Comparison of ENCODE assay signal across 12 cellular contexts in the genomic region with DNA sequence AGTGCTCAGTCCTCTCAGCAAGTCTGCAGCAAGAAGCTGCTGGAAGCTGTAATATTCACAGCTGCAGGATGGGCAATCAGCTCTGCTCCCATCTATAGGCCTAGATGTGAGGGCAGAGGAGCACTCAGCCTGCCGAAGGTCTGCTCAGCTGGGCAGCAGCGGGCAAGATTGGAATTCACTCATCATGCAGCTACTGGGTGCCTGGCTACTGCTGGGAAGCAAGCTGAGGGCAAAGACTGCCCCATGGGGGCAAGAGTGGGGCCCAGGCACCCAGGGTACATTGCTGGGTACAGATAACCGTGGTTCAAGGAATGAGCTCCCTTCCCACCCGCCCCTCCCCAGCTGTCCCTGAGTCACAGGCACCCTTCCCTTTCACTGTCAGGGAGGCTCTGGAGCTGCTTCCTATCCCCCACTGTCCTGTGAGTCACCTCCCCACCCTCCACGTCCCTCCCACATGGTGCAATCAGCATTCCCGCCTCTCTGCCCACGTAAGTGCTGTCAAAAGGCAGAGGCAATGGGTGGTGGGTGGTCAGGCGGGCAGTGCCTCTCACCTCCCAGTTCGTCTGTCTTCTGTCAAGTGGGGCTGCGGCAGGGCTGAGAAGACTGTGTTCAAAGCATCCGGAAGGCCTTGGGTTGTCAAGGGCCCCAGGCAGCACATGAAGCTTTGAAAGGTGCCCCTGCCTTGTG.
DNase-seq lines count a peak whose midpoint lies in the region; ATAC-seq and TF ChIP-seq lines count a peak whose summit lies in the region.
"Had no signal": no experiment of that assay in that cellular context is flagged by ENCODE, and none has a peak within 500 bp of the region (broad histone marks: within the 10 kb centered on the region; RNA-seq: fewer than 3 reads in every experiment).

No MANE protein-coding gene starts in this region.

- H3K27ac ChIP-seq in SK-N-SH (ENCODE audit: low read depth in 2 of 2, low read length in 1 of 2), result no peak overlapping the region
- H3K27ac ChIP-seq in thyroid gland, result no peak overlapping the region
- H3K27ac ChIP-seq: KMS-11 had no signal

- H3K79me2 ChIP-seq in SK-N-SH (ENCODE audit: insufficient read depth), result no peaks in the 10 kb centered on the region

- no peak for TF ChIP-seq CTCF in SK-N-SH (IDR thresholded peaks at IDR 0.05)
- no peak for TF ChIP-seq CTCF in fibroblast of the aortic adventitia (IDR thresholded peaks at IDR 0.05; ENCODE audit: insufficient read depth, low read length)
- TF ChIP-seq CTCF in thyroid gland (IDR thresholded peaks at IDR 0.05), result no peak

- H3K9ac ChIP-seq in SK-N-SH, result no peak overlapping the region
- H3K9ac ChIP-seq: KMS-11 had no signal

- no peaks in the 10 kb centered on the region for H3K9me3 Mint-ChIP-seq in stimulated activated memory B cell treated with anti-CD40 and anti-IgM and Interleukin-4, amounts not matched to agents 10 μg/mL and 1 μg/mL and 100 μg/mL, for 72 hours

- H3K9me3 ChIP-seq in SK-N-SH (no peaks in the 10 kb centered on the region), thyroid gland (no peaks in the 10 kb centered on the region)

- DNase-seq in activated effector memory CD4-positive, alpha-beta T cell treated with anti-CD3 and anti-CD28 coated beads, Interleukin-2, amount 50 U/mL, for 16 hours, result peak; percentile 50
- DNase-seq in activated effector memory CD4-positive, alpha-beta T cell treated with Interleukin-2 at 50 U/mL for 16 hours, result no peak
- no peak for DNase-seq in SK-N-SH
- peak; percentile 62 for DNase-seq in fibroblast of the aortic adventitia (ENCODE audit: low read depth)
- peak; percentile 25 to 43 for DNase-seq in thyroid gland
- DNase-seq in posterior vena cava (ENCODE audit: low spot score), result no peak
- DNase-seq: AML-193, mesendoderm, NCI-H510A treated with DMSO at 0.1 percent for 48 hours had no signal

- H3K36me3 ChIP-seq in SK-N-SH (replicated peaks in 1 of 2; ENCODE audit: control insufficient read depth in 1 of 2, insufficient read depth in 2 of 2, low read length in 1 of 2) (no peaks in the 10 kb centered on the region), thyroid gland (no peaks in the 10 kb centered on the region)

- no peak for TF ChIP-seq RAD21 in SK-N-SH (IDR thresholded peaks at IDR 0.05; ENCODE audit: low read length)

- POLR2A ChIA-PET in SK-N-SH (lab: Yijun Ruan, JAX), result no interaction called here

- H4K20me1 ChIP-seq in SK-N-SH (ENCODE audit: insufficient read depth), result no peaks in the 10 kb centered on the region

- CTCF ChIA-PET in SK-N-SH (lab: Yijun Ruan, JAX), result no interaction called here

- no peak overlapping the region; the same call in 1 of the 2 replicates for H3K4me2 ChIP-seq in SK-N-SH
- H3K4me2 ChIP-seq: KMS-11 had no signal

- H3K4me1 Mint-ChIP-seq in stimulated activated memory B cell treated with anti-CD40 and anti-IgM and Interleukin-4, amounts not matched to agents 10 μg/mL and 1 μg/mL and 100 μg/mL, for 72 hours, result no peaks in the 10 kb centered on the region

- TF ChIP-seq EP300 in SK-N-SH (IDR thresholded peaks at IDR 0.05; ENCODE audit: borderline replicate concordance in 1 of 2, low read depth in 1 of 2, low read length in 1 of 2), result no peak

- H3K4me1 ChIP-seq in SK-N-SH (ENCODE audit: control insufficient read depth in 1 of 2, insufficient read depth in 2 of 2, low read depth in 1 of 2, low read length in 1 of 2) (no peaks in the 10 kb centered on the region), thyroid gland (no peaks in the 10 kb centered on the region)

- H3K27me3 ChIP-seq in SK-N-SH (ENCODE audit: insufficient read depth) (peaks cover 4% of the 10 kb centered on the region; the same call in 1 of the 2 replicates), thyroid gland (no peaks in the 10 kb centered on the region)

- no peak for ATAC-seq in GM18511 (IDR thresholded peaks at IDR 0.05; ENCODE audit: unreplicated experiment)
- ATAC-seq in stimulated activated memory B cell treated with anti-CD40 and anti-IgM and Interleukin-4, amounts not matched to agents 10 μg/mL and 1 μg/mL and 100 μg/mL, for 72 hours, result no peak

- H3K36me3 Mint-ChIP-seq in stimulated activated memory B cell treated with anti-CD40 and anti-IgM and Interleukin-4, amounts not matched to agents 10 μg/mL and 1 μg/mL and 100 μg/mL, for 72 hours, result no peaks in the 10 kb centered on the region

- no peak overlapping the region for H3K27ac Mint-ChIP-seq in stimulated activated memory B cell treated with anti-CD40 and anti-IgM and Interleukin-4, amounts not matched to agents 10 μg/mL and 1 μg/mL and 100 μg/mL, for 72 hours

- no peaks in the 10 kb centered on the region for H3K27me3 Mint-ChIP-seq in stimulated activated memory B cell treated with anti-CD40 and anti-IgM and Interleukin-4, amounts not matched to agents 10 μg/mL and 1 μg/mL and 100 μg/mL, for 72 hours

- H3K4me3 Mint-ChIP-seq in stimulated activated memory B cell treated with anti-CD40 and anti-IgM and Interleukin-4, amounts not matched to agents 10 μg/mL and 1 μg/mL and 100 μg/mL, for 72 hours, result no peak overlapping the region

- intact Hi-C loops in thyroid gland (cut with DNase I) (no loop called here), posterior vena cava (cut with DNase I) (no loop called here)

- H3K4me3 ChIP-seq in SK-N-SH (ENCODE audit: low read depth in 2 of 2, low read length in 1 of 2), result no peak overlapping the region
- no peak overlapping the region for H3K4me3 ChIP-seq in fibroblast of the aortic adventitia (ENCODE audit: low read depth, low read length)
- no peak overlapping the region for H3K4me3 ChIP-seq in thyroid gland (replicated peaks in 1 of 3)

- no peaks in the 10 kb centered on the region for H3K9me2 ChIP-seq in SK-N-SH

- no peak overlapping the region for H2AFZ ChIP-seq in SK-N-SH (ENCODE audit: low read depth)

- H3F3A ChIP-seq in SK-N-SH (replicated peaks; ENCODE audit: insufficient read depth), result no peaks in the 10 kb centered on the region

- 14% methylated on average over 7 of the region's 11 CpGs for WGBS in SK-N-SH (ENCODE audit: low lambda C conversion rate)
- 62 to 63% methylated on average over 9 to 11 of the region's 11 CpGs for WGBS in thyroid gland, 2 donors

- no peak for TF ChIP-seq POLR2A in thyroid gland (IDR thresholded peaks at IDR 0.05)

TF ChIP-seq in SK-N-SH, 30 proteins besides CTCF, POLR2A, EP300 and RAD21:
- TF ChIP-seq, protein P1, sequence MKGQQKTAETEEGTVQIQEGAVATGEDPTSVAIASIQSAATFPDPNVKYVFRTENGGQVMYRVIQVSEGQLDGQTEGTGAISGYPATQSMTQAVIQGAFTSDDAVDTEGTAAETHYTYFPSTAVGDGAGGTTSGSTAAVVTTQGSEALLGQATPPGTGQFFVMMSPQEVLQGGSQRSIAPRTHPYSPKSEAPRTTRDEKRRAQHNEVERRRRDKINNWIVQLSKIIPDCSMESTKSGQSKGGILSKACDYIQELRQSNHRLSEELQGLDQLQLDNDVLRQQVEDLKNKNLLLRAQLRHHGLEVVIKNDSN (IDR thresholded peaks at IDR 0.05; ENCODE audit: borderline replicate concordance, low read depth), result no peak
- no peak for TF ChIP-seq NFIC (IDR thresholded peaks at IDR 0.05; ENCODE audit: borderline replicate concordance)
- TF ChIP-seq TEAD4 (IDR thresholded peaks at IDR 0.05; ENCODE audit: borderline replicate concordance, insufficient read depth), result no peak
- TF ChIP-seq, protein P2, sequence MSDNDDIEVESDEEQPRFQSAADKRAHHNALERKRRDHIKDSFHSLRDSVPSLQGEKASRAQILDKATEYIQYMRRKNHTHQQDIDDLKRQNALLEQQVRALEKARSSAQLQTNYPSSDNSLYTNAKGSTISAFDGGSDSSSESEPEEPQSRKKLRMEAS (IDR thresholded peaks at IDR 0.05; ENCODE audit: low read depth), result 0 out of 2 replicates have a peak, but pooled peaks have one; percentile 44
- TF ChIP-seq RXRA (IDR thresholded peaks at IDR 0.05; ENCODE audit: borderline replicate concordance, low read depth), result no peak
- no peak for TF ChIP-seq MXI1 (IDR thresholded peaks at IDR 0.05; ENCODE audit: low read depth, low read length)
- TF ChIP-seq FOSL2 (IDR thresholded peaks at IDR 0.05; ENCODE audit: borderline replicate concordance, low read depth), result peak; percentile 54; the same call in 1 of the 2 replicates
- TF ChIP-seq NRF1 (IDR thresholded peaks at IDR 0.05; ENCODE audit: low read depth, low read length), result no peak
TF ChIP-seq in SK-N-SH: peak in this region for 2.

Comparison
In these comparisons a context has a peak if more than half of its experiments do, and no peak if none do; other contexts are left out.
1. DNase-seq: peak in activated effector memory CD4-positive, alpha-beta T cell treated with anti-CD3 and anti-CD28 coated beads, Interleukin-2, amount 50 U/mL, for 16 hours (single experiment), fibroblast of the aortic adventitia (single experiment) and thyroid gland (2 of 2); none in activated effector memory CD4-positive, alpha-beta T cell treated with Interleukin-2 at 50 U/mL for 16 hours (single experiment), SK-N-SH (single experiment) and posterior vena cava (single experiment).